ENCODE assay signal across 8 cellular contexts in genomic region chr17:65560628-65561371, GRCh38. TPM values are rescaled to one million over a fixed set of nuclear protein-coding genes. Genes with fewer than 3 reads are reported as not detected.
DNase-seq lines count a peak whose midpoint lies in the region; ATAC-seq lines count a peak whose summit lies in the region.

No MANE protein-coding gene starts in this region.

- H3K9me3 Mint-ChIP-seq in activated naive CD4-positive, alpha-beta T cell treated with anti-CD3 and anti-CD28 coated beads, Interleukin-2, amount 50 U/mL, for 72 hours = no peaks in the 10 kb centered on the region

- peak overlapping the region in 4 of 5 donors; percentile 67 to 85 (median 72) for H3K4me3 ChIP-seq in subcutaneous abdominal adipose tissue (ENCODE audit: low read depth in 1 of 5, low read length in 5 of 5)

- H3K27ac Mint-ChIP-seq in activated naive CD4-positive, alpha-beta T cell treated with anti-CD3 and anti-CD28 coated beads, Interleukin-2, amount 50 U/mL, for 72 hours = peak overlapping the region in 1 of 2 donors; percentile 65

- peak; percentile 27 for ATAC-seq in GM19397 (IDR thresholded peaks at IDR 0.05; ENCODE audit: unreplicated experiment)
- ATAC-seq in activated naive CD4-positive, alpha-beta T cell treated with anti-CD3 and anti-CD28 coated beads, Interleukin-2, amount 50 U/mL, for 72 hours = peak; percentile 42 to 63

- no peaks in the 10 kb centered on the region for H3K36me3 ChIP-seq in KOPT-K1 (ENCODE audit: insufficient read depth, low read length)
- H3K36me3 ChIP-seq in subcutaneous abdominal adipose tissue (ENCODE audit: control insufficient read depth in 5 of 5, insufficient read depth in 5 of 5, low read length in 5 of 5) = peaks cover 0 to 5% (median 0%) of the 10 kb centered on the region in 5 donors

- no peaks in the 10 kb centered on the region for H3K36me3 Mint-ChIP-seq in activated naive CD4-positive, alpha-beta T cell treated with anti-CD3 and anti-CD28 coated beads, Interleukin-2, amount 50 U/mL, for 72 hours

- peaks cover 0 to 31% (median 21%) of the 10 kb centered on the region in 5 donors for H3K4me1 ChIP-seq in subcutaneous abdominal adipose tissue (ENCODE audit: control insufficient read depth in 5 of 5, insufficient read depth in 5 of 5, low read length in 5 of 5)

- in situ Hi-C loops in SK-MEL-5 (cut with HindIII; ENCODE audit: low pct_unique_long_range_greater_than_20kb, low sequenced_read_pairs) = no loop called here

- H3K9ac ChIP-seq in subcutaneous abdominal adipose tissue (ENCODE audit: low read length in 5 of 5) = peak overlapping the region in 3 of 5 donors; percentile 69 to 72 (median 71)

- no peaks in the 10 kb centered on the region for H3K27me3 ChIP-seq in subcutaneous abdominal adipose tissue (ENCODE audit: control insufficient read depth in 5 of 5, insufficient read depth in 4 of 5, low read length in 5 of 5)

- DNase-seq in AG08395 (ENCODE audit: low spot score) = peak; percentile 63
- peak; percentile 91 for DNase-seq in SK-MEL-5 (ENCODE audit: low read depth, low spot score)
- DNase-seq in activated naive CD4-positive, alpha-beta T cell treated with anti-CD3 and anti-CD28 coated beads, Interleukin-2, amount 50 U/mL, for 72 hours (ENCODE audit: low spot score in 2 of 2) = peak; percentile 62 to 69
- DNase-seq in glomerular visceral epithelial cell (ENCODE audit: extremely low spot score) = peak; percentile 84
- peak; percentile 65 for DNase-seq in occipital lobe (lab: John Stamatoyannopoulos, UW)

- peak overlapping the region; percentile 42 for H3K27ac ChIP-seq in KOPT-K1 (ENCODE audit: low read depth, low read length, poor library complexity, severe bottlenecking)
- H3K27ac ChIP-seq in subcutaneous abdominal adipose tissue (ENCODE audit: low read depth, low read length) = no peak overlapping the region

- no peaks in the 10 kb centered on the region for H3K9me3 ChIP-seq in KOPT-K1 (ENCODE audit: insufficient read depth, low read length, poor library complexity, severe bottlenecking)
- no peaks in the 10 kb centered on the region for H3K9me3 ChIP-seq in subcutaneous abdominal adipose tissue (ENCODE audit: control insufficient read depth in 5 of 5, low read length in 5 of 5)

RNA-seq across cellular contexts. Expression of gene AXIN2, which starts 0.6 kb away (rescaled TPM):
- 0.83 and 2.0 TPM in 2 replicates for total RNA-seq in SK-MEL-5 (2014; rRNA removed; shearing (Covaris generic))
- polyA plus RNA-seq in SK-MEL-5 (2015; cell fraction: cytosol; rRNA removed) = 2.2 and 2.7 TPM in 2 replicates
- polyA plus RNA-seq in SK-MEL-5 (2015; cell fraction: nucleus; rRNA removed) = 3.3 and 3.5 TPM in 2 replicates
- total RNA-seq in activated naive CD4-positive, alpha-beta T cell treated with anti-CD3 and anti-CD28 coated beads, Interleukin-2, amount 50 U/mL, for 72 hours = 1 to 10 TPM in 1 of 2 donors, under 1 TPM in 1; 0.96 to 3.6 TPM
- total RNA-seq in occipital lobe = 33.1 TPM
